28 cellular contexts compared by ENCODE assay signal in the genomic region with DNA sequence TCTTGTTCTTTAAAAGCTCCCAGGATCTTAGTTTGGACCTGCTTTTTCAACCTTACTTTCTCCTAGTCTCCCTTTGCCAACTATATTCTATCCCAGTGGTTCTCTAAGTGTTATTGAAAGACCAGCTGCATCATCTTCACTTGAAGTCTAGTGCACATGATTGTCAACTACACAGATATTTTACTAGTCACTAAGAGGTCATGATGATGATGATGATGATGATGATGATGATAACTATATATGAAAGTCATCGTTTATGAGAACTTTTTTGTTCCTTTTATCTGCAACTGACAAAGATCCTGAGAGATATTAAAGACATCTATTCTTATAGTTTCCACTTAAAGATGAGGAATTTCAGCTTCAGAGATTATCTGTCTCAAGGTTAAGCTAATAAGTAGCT.
"Had no signal": no experiment of that assay in that cellular context is flagged by ENCODE, and none has a peak within 500 bp of the region (broad histone marks: within the 10 kb centered on the region; RNA-seq: fewer than 3 reads in every experiment).

No MANE protein-coding gene starts in this region.

- H3K27me3 Mint-ChIP-seq: stimulated activated memory B cell treated with anti-CD40 and anti-IgM and Interleukin-4, amounts not matched to agents 10 μg/mL and 1 μg/mL and 100 μg/mL, for 72 hours; stimulated activated naive B cell treated with anti-CD40 and anti-IgM and Interleukin-4, amounts not matched to agents 10 μg/mL and 1 μg/mL and 100 μg/mL, for 72 hours; stimulated activated naive CD8-positive, alpha-beta T cell treated with anti-CD3 and anti-CD28 coated beads, Interleukin-15, amount 100 ng/mL, for 72 hours; stimulated activated naive CD8-positive, alpha-beta T cell treated with anti-CD3 and anti-CD28 coated beads, Interleukin-15, Interleukin-2, amounts not matched to agents 100 ng/mL and 50 ng/mL, for 24 hours; type B pancreatic cell had no signal

- ATAC-seq: stimulated activated effector memory CD8-positive, alpha-beta T cell treated with anti-CD3 and anti-CD28 coated beads, Interleukin-12 subunit alpha, Interleukin-12 subunit beta, amount 100 ng/mL, for 72 hours; stimulated activated memory B cell treated with anti-CD40 and anti-IgM and Interleukin-4, amounts not matched to agents 10 μg/mL and 1 μg/mL and 100 μg/mL, for 72 hours; stimulated activated naive B cell treated with anti-CD40 and anti-IgM and Interleukin-4, amounts not matched to agents 10 μg/mL and 1 μg/mL and 100 μg/mL, for 72 hours; stimulated activated naive CD8-positive, alpha-beta T cell treated with anti-CD3 and anti-CD28 coated beads, Interleukin-15, amount 100 ng/mL, for 72 hours; stimulated activated naive CD8-positive, alpha-beta T cell treated with anti-CD3 and anti-CD28 coated beads, Interleukin-15, Interleukin-2, amounts not matched to agents 100 U/mL and 50 U/mL, for 24 hours; upper lobe of right lung had no signal

- H3K27ac ChIP-seq: stomach, suprapubic skin, testis, thoracic aorta, tibial artery, tibial nerve, transverse colon, upper lobe of left lung, upper lobe of right lung, uterus, vagina had no signal

- H3K9me3 Mint-ChIP-seq: stimulated activated naive B cell treated with anti-CD40 and anti-IgM and Interleukin-4, amounts not matched to agents 10 μg/mL and 1 μg/mL and 100 μg/mL, for 72 hours; stimulated activated naive CD8-positive, alpha-beta T cell treated with anti-CD3 and anti-CD28 coated beads, Interleukin-15, amount 100 ng/mL, for 72 hours; stimulated activated naive CD8-positive, alpha-beta T cell treated with anti-CD3 and anti-CD28 coated beads, Interleukin-15, Interleukin-2, amounts not matched to agents 100 ng/mL and 50 ng/mL, for 24 hours; type B pancreatic cell had no signal

- DNase-seq: stimulated activated CD4-positive, alpha-beta T cell treated with anti-CD3 and anti-CD28 coated beads, Interleukin-2, amount 100 ng/mL, for 48 hours; stimulated activated CD4-positive, alpha-beta T cell treated with anti-CD3 and anti-CD28 coated beads, Interleukin-4, amount 100 ng/mL, for 1 hour; stimulated activated CD4-positive, alpha-beta T cell treated with anti-CD3 and anti-CD28 coated beads, Interleukin-4, amount 100 ng/mL, for 24 hours; stimulated activated CD4-positive, alpha-beta T cell treated with anti-CD3 and anti-CD28 coated beads, Interleukin-4, amount 100 ng/mL, for 4 hours; stimulated activated CD8-positive, alpha-beta memory T cell treated with anti-CD3 and anti-CD28 coated beads, Interleukin-4, amount 100 ng/mL, for 48 hours; stimulated activated naive B cell treated with anti-CD40 and anti-IgM and Interleukin-4, amounts not matched to agents 10 μg/mL and 1 μg/mL and 100 μg/mL, for 72 hours; stimulated activated naive CD4-positive, alpha-beta T cell; stimulated activated naive CD4-positive, alpha-beta T cell treated with Interleukin-2 at 50 U/mL for 16 hours; stimulated activated naive CD8-positive, alpha-beta T cell treated with anti-CD3 and anti-CD28 coated beads, Interleukin-15, amount 100 ng/mL, for 72 hours; stimulated activated naive CD8-positive, alpha-beta T cell treated with anti-CD3 and anti-CD28 coated beads, Interleukin-15, Interleukin-2, amounts not matched to agents 100 U/mL and 50 U/mL, for 24 hours; stomach; substantia nigra; testis; tibial artery; transverse colon; trophoblast cell; upper lobe of left lung; upper lobe of right lung; uterus had no signal

- H3K27me3 ChIP-seq: stomach, suprapubic skin, testis, tibial artery, tibial nerve, transverse colon, upper lobe of left lung, upper lobe of right lung, uterus, vagina had no signal

- FAIRE-seq: urothelium cell line had no signal

- H3K4me1 ChIP-seq: suprapubic skin, testis, upper lobe of right lung, vagina had no signal

- H3K4me3 ChIP-seq: stomach, suprapubic skin, testis, thoracic aorta, tibial artery, tibial nerve, transverse colon, upper lobe of left lung, upper lobe of right lung, uterus, vagina had no signal

- H3K36me3 Mint-ChIP-seq: stimulated activated effector memory CD8-positive, alpha-beta T cell treated with anti-CD3 and anti-CD28 coated beads, Interleukin-12 subunit alpha, Interleukin-12 subunit beta, amount 100 ng/mL, for 72 hours; stimulated activated memory B cell treated with anti-CD40 and anti-IgM and Interleukin-4, amounts not matched to agents 10 μg/mL and 1 μg/mL and 100 μg/mL, for 72 hours; stimulated activated naive B cell treated with anti-CD40 and anti-IgM and Interleukin-4, amounts not matched to agents 10 μg/mL and 1 μg/mL and 100 μg/mL, for 72 hours; type B pancreatic cell had no signal

- H3K4me3 Mint-ChIP-seq: stimulated activated effector memory CD8-positive, alpha-beta T cell treated with anti-CD3 and anti-CD28 coated beads, Interleukin-12 subunit alpha, Interleukin-12 subunit beta, amount 100 ng/mL, for 72 hours; stimulated activated memory B cell treated with anti-CD40 and anti-IgM and Interleukin-4, amounts not matched to agents 10 μg/mL and 1 μg/mL and 100 μg/mL, for 72 hours; stimulated activated naive B cell treated with anti-CD40 and anti-IgM and Interleukin-4, amounts not matched to agents 10 μg/mL and 1 μg/mL and 100 μg/mL, for 72 hours; stimulated activated naive CD8-positive, alpha-beta T cell treated with anti-CD3 and anti-CD28 coated beads, Interleukin-15, amount 100 ng/mL, for 72 hours; stimulated activated naive CD8-positive, alpha-beta T cell treated with anti-CD3 and anti-CD28 coated beads, Interleukin-15, Interleukin-2, amounts not matched to agents 100 ng/mL and 50 ng/mL, for 24 hours; type B pancreatic cell had no signal

- H3K9me3 ChIP-seq: stomach, suprapubic skin, testis, thoracic aorta, tibial artery, tibial nerve, transverse colon, upper lobe of left lung, upper lobe of right lung, uterus, vagina had no signal

- H3K36me3 ChIP-seq: stomach, suprapubic skin, thoracic aorta, tibial artery, tibial nerve, transverse colon, upper lobe of left lung, upper lobe of right lung, uterus, vagina had no signal

- H3K27ac Mint-ChIP-seq: stimulated activated effector memory CD8-positive, alpha-beta T cell treated with anti-CD3 and anti-CD28 coated beads, Interleukin-12 subunit alpha, Interleukin-12 subunit beta, amount 100 ng/mL, for 72 hours; stimulated activated memory B cell treated with anti-CD40 and anti-IgM and Interleukin-4, amounts not matched to agents 10 μg/mL and 1 μg/mL and 100 μg/mL, for 72 hours; stimulated activated naive B cell treated with anti-CD40 and anti-IgM and Interleukin-4, amounts not matched to agents 10 μg/mL and 1 μg/mL and 100 μg/mL, for 72 hours; stimulated activated naive CD8-positive, alpha-beta T cell treated with anti-CD3 and anti-CD28 coated beads, Interleukin-15, amount 100 ng/mL, for 72 hours; stimulated activated naive CD8-positive, alpha-beta T cell treated with anti-CD3 and anti-CD28 coated beads, Interleukin-15, Interleukin-2, amounts not matched to agents 100 ng/mL and 50 ng/mL, for 24 hours; type B pancreatic cell had no signal

- H3K4me1 Mint-ChIP-seq: stimulated activated effector memory CD8-positive, alpha-beta T cell treated with anti-CD3 and anti-CD28 coated beads, Interleukin-12 subunit alpha, Interleukin-12 subunit beta, amount 100 ng/mL, for 72 hours; stimulated activated memory B cell treated with anti-CD40 and anti-IgM and Interleukin-4, amounts not matched to agents 10 μg/mL and 1 μg/mL and 100 μg/mL, for 72 hours; stimulated activated naive B cell treated with anti-CD40 and anti-IgM and Interleukin-4, amounts not matched to agents 10 μg/mL and 1 μg/mL and 100 μg/mL, for 72 hours; stimulated activated naive CD8-positive, alpha-beta T cell treated with anti-CD3 and anti-CD28 coated beads, Interleukin-15, amount 100 ng/mL, for 72 hours had no signal
